24 cellular contexts compared by ENCODE assay signal in genomic region chrX:42988700-42989099, GRCh38.
DNase-seq lines count a peak whose midpoint lies in the region; ATAC-seq and TF ChIP-seq lines count a peak whose summit lies in the region.
"Had no signal": no experiment of that assay in that cellular context is flagged by ENCODE, and none has a peak within 500 bp of the region (broad histone marks: within the 10 kb centered on the region; RNA-seq: fewer than 3 reads in every experiment).

No MANE protein-coding gene starts in this region.

- no peaks in the 10 kb centered on the region for H3K27me3 Mint-ChIP-seq in endodermal cell (ENCODE audit: insufficient read depth)
- H3K27me3 Mint-ChIP-seq in CD8-positive, alpha-beta memory T cell, result peaks cover 0 to 1% of the 10 kb centered on the region in 2 donors
- H3K27me3 Mint-ChIP-seq: CD4-positive, alpha-beta memory T cell had no signal

- no peak for TF ChIP-seq CTCF in OCI-LY3 (IDR thresholded peaks at IDR 0.05; ENCODE audit: low read depth, low read length)
- no peak for TF ChIP-seq CTCF in endodermal cell (conservative IDR thresholded peaks at IDR 0.05)
- TF ChIP-seq CTCF in GM10266 (IDR thresholded peaks at IDR 0.05; ENCODE audit: control insufficient read depth, insufficient read depth, low read depth, missing control alignments), result no peak
- TF ChIP-seq CTCF in tibial artery (IDR thresholded peaks at IDR 0.05), result no peak

- H3K9me3 ChIP-seq in OCI-LY3 (ENCODE audit: insufficient read depth, low read length), result no peaks in the 10 kb centered on the region
- H3K9me3 ChIP-seq in endodermal cell (ENCODE audit: control insufficient read depth, low read length), result peaks cover 9% of the 10 kb centered on the region
- no peaks in the 10 kb centered on the region for H3K9me3 ChIP-seq in CD8-positive, alpha-beta memory T cell (ENCODE audit: low read length)
- no peaks in the 10 kb centered on the region for H3K9me3 ChIP-seq in tibial artery
- H3K9me3 ChIP-seq: BLaER1 treated with 17β-estradiol and CSF1 and Interleukin-3, amounts not matched to agents 10 nM and 100 nM had no signal

- H3K79me2 ChIP-seq in OCI-LY3 (ENCODE audit: low read length), result no peaks in the 10 kb centered on the region

- peaks cover 19% of the 10 kb centered on the region for H3K9me3 Mint-ChIP-seq in endodermal cell
- H3K9me3 Mint-ChIP-seq in CD8-positive, alpha-beta memory T cell, result no peaks in the 10 kb centered on the region
- H3K9me3 Mint-ChIP-seq: GM23338 had no signal

- intact Hi-C loops in tibial artery (cut with DNase I; ENCODE audit: low total_unique reads), result no loop called here

- H3K4me3 ChIP-seq in OCI-LY3 (ENCODE audit: low read length) (peak overlapping the region; percentile 20; the same call in 1 of the 2 replicates), endodermal cell (ENCODE audit: low read length) (no peak overlapping the region), tibial artery (no peak overlapping the region)
- no peak overlapping the region for H3K4me3 ChIP-seq in CD8-positive, alpha-beta memory T cell (ENCODE audit: low read length)
- H3K4me3 ChIP-seq: BLaER1 treated with 17β-estradiol and CSF1 and Interleukin-3, amounts not matched to agents 10 nM and 100 nM; GM23338; PC-9 had no signal

- CTCF ChIA-PET in CD8-positive, alpha-beta memory T cell (lab: Charles Lee), result no interaction called here

- H4K20me1 ChIP-seq in OCI-LY3 (ENCODE audit: insufficient read depth, low read length), result no peaks in the 10 kb centered on the region

- POLR2A ChIA-PET in CD8-positive, alpha-beta memory T cell (lab: Charles Lee), result no interaction called here

- H3K4me1 Mint-ChIP-seq in endodermal cell, result peaks cover 56% of the 10 kb centered on the region
- H3K4me1 Mint-ChIP-seq in CD8-positive, alpha-beta memory T cell, result peaks cover 3 to 12% (median 8%) of the 10 kb centered on the region in 3 donors

- H3K27ac ChIP-seq in OCI-LY3 (ENCODE audit: low read length) (peak overlapping the region; percentile 86), endodermal cell (ENCODE audit: low read depth, low read length) (no peak overlapping the region), tibial artery (no peak overlapping the region)
- no peak overlapping the region for H3K27ac ChIP-seq in CD8-positive, alpha-beta memory T cell (ENCODE audit: low read depth, low read length)
- H3K27ac ChIP-seq: BLaER1 treated with 17β-estradiol and CSF1 and Interleukin-3, amounts not matched to agents 10 nM and 100 nM; HL-60; PC-9 had no signal

- H3K36me3 ChIP-seq in OCI-LY3 (replicated peaks; ENCODE audit: low read depth, low read length) (peaks cover 11% of the 10 kb centered on the region), endodermal cell (ENCODE audit: control insufficient read depth, insufficient read depth, low read length) (no peaks in the 10 kb centered on the region), tibial artery (no peaks in the 10 kb centered on the region)
- H3K36me3 ChIP-seq in CD8-positive, alpha-beta memory T cell (ENCODE audit: insufficient read depth, low read length), result no peaks in the 10 kb centered on the region
- H3K36me3 ChIP-seq: BLaER1 treated with 17β-estradiol and CSF1 and Interleukin-3, amounts not matched to agents 10 nM and 100 nM had no signal

- no peak overlapping the region for H3K4me3 Mint-ChIP-seq in endodermal cell
- no peak overlapping the region for H3K4me3 Mint-ChIP-seq in CD8-positive, alpha-beta memory T cell
- H3K4me3 Mint-ChIP-seq: CD4-positive, alpha-beta memory T cell; GM23338 had no signal

- H3K36me3 Mint-ChIP-seq in endodermal cell (ENCODE audit: low read depth), result peaks cover 7% of the 10 kb centered on the region
- peaks cover 0 to 4% (median 0%) of the 10 kb centered on the region in 3 donors for H3K36me3 Mint-ChIP-seq in CD8-positive, alpha-beta memory T cell
- H3K36me3 Mint-ChIP-seq: CD4-positive, alpha-beta memory T cell had no signal

- H3K27me3 ChIP-seq in OCI-LY3 (ENCODE audit: low read depth, low read length), result no peaks in the 10 kb centered on the region
- H3K27me3 ChIP-seq in endodermal cell (ENCODE audit: control insufficient read depth, insufficient read depth, low read length, poor library complexity, severe bottlenecking), result no peaks in the 10 kb centered on the region
- H3K27me3 ChIP-seq in CD8-positive, alpha-beta memory T cell (ENCODE audit: insufficient read depth, low read length, poor library complexity, severe bottlenecking), result no peaks in the 10 kb centered on the region
- no peaks in the 10 kb centered on the region for H3K27me3 ChIP-seq in tibial artery

- H3K4me2 ChIP-seq in OCI-LY3 (ENCODE audit: low read length), result peak overlapping the region; percentile 41
- H3K4me2 ChIP-seq: BLaER1 treated with 17β-estradiol and CSF1 and Interleukin-3, amounts not matched to agents 10 nM and 100 nM; GM23338; PC-9 had no signal

- H3K9ac ChIP-seq in OCI-LY3 (ENCODE audit: low read length), result peak overlapping the region; percentile 43
- no peak overlapping the region for H3K9ac ChIP-seq in endodermal cell (ENCODE audit: extremely low read depth, low read length, poor library complexity, severe bottlenecking)
- H3K9ac ChIP-seq: BLaER1 treated with 17β-estradiol and CSF1 and Interleukin-3, amounts not matched to agents 10 nM and 100 nM had no signal

- WGBS in endodermal cell (ENCODE audit: insufficient coverage in 1 of 2, insufficient read length in 1 of 2), 2 experiments, result 30% methylated on average over 1 of the region's 1 CpG; no CpG with 5 or more reads in 1 of the 2 experiments

- H3K4me1 ChIP-seq in OCI-LY3 (ENCODE audit: low read length) (peaks cover 37% of the 10 kb centered on the region), endodermal cell (ENCODE audit: control insufficient read depth, insufficient read depth, low read length) (peaks cover 3% of the 10 kb centered on the region), tibial artery (no peaks in the 10 kb centered on the region)
- H3K4me1 ChIP-seq in CD8-positive, alpha-beta memory T cell (ENCODE audit: insufficient read depth, low read length), result no peaks in the 10 kb centered on the region
- H3K4me1 ChIP-seq: BLaER1 treated with 17β-estradiol and CSF1 and Interleukin-3, amounts not matched to agents 10 nM and 100 nM had no signal

- peak overlapping the region; percentile 40 for H3K27ac Mint-ChIP-seq in endodermal cell
- peak overlapping the region in 1 of 8 donors; percentile 10 for H3K27ac Mint-ChIP-seq in CD8-positive, alpha-beta memory T cell
- H3K27ac Mint-ChIP-seq: CD4-positive, alpha-beta memory T cell; GM23338 had no signal

- DNase-seq in endodermal cell (peak; percentile 62), GM10266 (ENCODE audit: extremely low spot score) (no peak), tibial artery (no peak)
- no peak for DNase-seq in CD8-positive, alpha-beta memory T cell
- DNase-seq: CD4-positive, alpha-beta memory T cell; DND-41; KG1; MV-4-11; NCI-H1694 treated with DMSO at 0.1 percent for 48 hours; NCI-H2081 treated with DMSO at 0.1 percent for 48 hours; NCI-H2171 treated with DMSO at 0.1 percent for 48 hours; NCI-H526; PC-9; RPMI8226; SHP77; SW 1271 had no signal

- no peak overlapping the region for H2AFZ ChIP-seq in OCI-LY3 (ENCODE audit: low read depth, low read length)
- H2AFZ ChIP-seq: GM23338, PC-9 had no signal

- ATAC-seq in GM19043 (IDR thresholded peaks at IDR 0.05; ENCODE audit: low read depth, unreplicated experiment) (peak; percentile 61), GM21528 (IDR thresholded peaks at IDR 0.05; ENCODE audit: low FRiP score, unreplicated experiment) (no peak)
- ATAC-seq: GM23338, HCT116, HepG2 had no signal
